Comparison of ENCODE assay signal across 8 cellular contexts in genomic region chr22:41699264-41700104, GRCh38. TPM values are rescaled to one million over a fixed set of nuclear protein-coding genes. Genes with fewer than 3 reads are reported as not detected.
DNase-seq lines count a peak whose midpoint lies in the region; ATAC-seq and TF ChIP-seq lines count a peak whose summit lies in the region.

Gene MEI1 (plus strand): TSS chr22:41699503. CDS start chr22:41699539, 36 bp downstream.

- DNase-seq in G401 (ENCODE audit: low spot score) (peak; percentile 87), lower lobe of right lung (peak; percentile 88), SKM-1 treated with dmso at 0.1 percent for 144 hours (lab: John Stamatoyannopoulos, UW; ENCODE audit: unreplicated experiment) (no peak), SK-N-SH (no peak), NCI-H446 (lab: John Stamatoyannopoulos, UW) (no peak)
- DNase-seq in activated CD4-positive, alpha-beta T cell treated with anti-CD3 and anti-CD28 coated beads for 24 hours (ENCODE audit: low read depth in 2 of 2) = peak; percentile 87 to 91
- DNase-seq in central memory CD4-positive, alpha-beta T cell = peak; percentile 87
- peak; percentile 85 to 87 (median 86) for DNase-seq in stimulated activated CD4-positive, alpha-beta T cell treated with anti-CD3 and anti-CD28 coated beads, TNF-alpha, amount 100 ng/mL, for 4 hours (ENCODE audit: low read depth in 3 of 3)

- H3K4me1 ChIP-seq in lower lobe of right lung (peaks cover 19% of the 10 kb centered on the region), SK-N-SH (ENCODE audit: control insufficient read depth in 1 of 2, insufficient read depth in 2 of 2, low read depth in 1 of 2, low read length in 1 of 2) (peaks cover 0 to 4% of the 10 kb centered on the region in 2 experiments; a peak in 1 of 4 replicates)

- H3K79me2 ChIP-seq in SK-N-SH (ENCODE audit: insufficient read depth) = no peaks in the 10 kb centered on the region

- H3K4me2 ChIP-seq in SK-N-SH = no peak within 1 kb of the TSS

- no peak for TF ChIP-seq EP300 in SK-N-SH (IDR thresholded peaks at IDR 0.05; ENCODE audit: borderline replicate concordance in 1 of 2, low read depth in 1 of 2, low read length in 1 of 2)

- TF ChIP-seq CTCF in lower lobe of right lung (IDR thresholded peaks at IDR 0.05) (no peak), SK-N-SH (IDR thresholded peaks at IDR 0.05) (no peak)

- CTCF ChIA-PET in SK-N-SH (lab: Yijun Ruan, JAX) = interaction anchor here (2.9 to 4.0 kb wide), 3 partner anchors 100 to 247 kb away, joined by 17 to 46 read pairs (median 18); partner anchors contain the start of genes CCDC134 and CENPM

- H3K27ac ChIP-seq in lower lobe of right lung (no peak within 1 kb of the TSS), SK-N-SH (ENCODE audit: low read depth in 2 of 2, low read length in 1 of 2) (no peak within 1 kb of the TSS)

- no peaks in the 10 kb centered on the region for H3F3A ChIP-seq in SK-N-SH (replicated peaks; ENCODE audit: insufficient read depth)

- H3K27me3 ChIP-seq in lower lobe of right lung (ENCODE audit: low read depth) = no peaks in the 10 kb centered on the region
- no peaks in the 10 kb centered on the region for H3K27me3 ChIP-seq in SK-N-SH (ENCODE audit: insufficient read depth)

- WGBS in SK-N-SH (ENCODE audit: low lambda C conversion rate) = 88% methylated on average over 32 of the region's 69 CpGs

- H3K9me3 ChIP-seq in lower lobe of right lung = no peaks in the 10 kb centered on the region
- H3K9me3 ChIP-seq in SK-N-SH = no peaks in the 10 kb centered on the region

- H4K20me1 ChIP-seq in SK-N-SH (ENCODE audit: insufficient read depth) = no peaks in the 10 kb centered on the region

- no peak within 1 kb of the TSS for H2AFZ ChIP-seq in SK-N-SH (ENCODE audit: low read depth)

- in situ Hi-C loops in G401 (cut with HindIII; ENCODE audit: low sequenced_read_pairs) = no loop called here

- H3K4me3 ChIP-seq in lower lobe of right lung (peak within 1 kb of the TSS; percentile 20), SK-N-SH (ENCODE audit: low read depth in 2 of 2, low read length in 1 of 2) (no peak within 1 kb of the TSS)

- H3K36me3 ChIP-seq in lower lobe of right lung (no peaks in the 10 kb centered on the region), SK-N-SH (replicated peaks in 1 of 2; ENCODE audit: control insufficient read depth in 1 of 2, insufficient read depth in 2 of 2, low read length in 1 of 2) (no peaks in the 10 kb centered on the region)

- peak; percentile 77 to 84 for ATAC-seq in lower lobe of right lung

- TF ChIP-seq RAD21 in SK-N-SH (IDR thresholded peaks at IDR 0.05; ENCODE audit: low read length) = no peak

- intact Hi-C loops in lower lobe of right lung (cut with DNase I) = loop anchor here (5.0 kb wide), 1 partner anchor 243 kb away; no protein-coding TSS in a partner anchor

- H3K9ac ChIP-seq in SK-N-SH = no peak within 1 kb of the TSS

- POLR2A ChIA-PET in SK-N-SH (lab: Yijun Ruan, JAX) = no interaction called here

- H3K9me2 ChIP-seq in SK-N-SH = no peaks in the 10 kb centered on the region

TF ChIP-seq in SK-N-SH, 30 proteins besides CTCF, POLR2A, EP300 and RAD21:
- TF ChIP-seq USF2 (IDR thresholded peaks at IDR 0.05; ENCODE audit: borderline replicate concordance, low read depth, low read length) = no peak
- TF ChIP-seq JUND (IDR thresholded peaks at IDR 0.05) = no peak
- no peak for TF ChIP-seq CHD2 (IDR thresholded peaks at IDR 0.05; ENCODE audit: low read length, partially characterized antibody)

RNA-seq across cellular contexts. Expression of gene MEI1, which starts in this region (rescaled TPM):
- not detected in 2 replicates for total RNA-seq in G401 (2014; rRNA removed; shearing (Covaris generic))
- total RNA-seq in lower lobe of right lung = 4.3 TPM
- not detected in 2 replicates for polyA plus RNA-seq in SK-N-SH (2012; rRNA removed)
- 0.01 and 0.04 TPM in 2 replicates for polyA plus RNA-seq in SK-N-SH (2012; cell fraction: cytosol; rRNA removed)
- polyA plus RNA-seq in SK-N-SH (2012; cell fraction: nucleus; rRNA removed) = 0.05 and 0.18 TPM in 2 replicates

Comparison
In these comparisons a context has a peak if more than half of its experiments do, and no peak if none do; other contexts are left out.
1. Peak in DNase-seq in G401; RNA of the gene not detected or under 1 TPM.
2. DNase-seq: peak in activated CD4-positive, alpha-beta T cell treated with anti-CD3 and anti-CD28 coated beads for 24 hours (2 of 2), central memory CD4-positive, alpha-beta T cell (single experiment), lower lobe of right lung (single experiment) and stimulated activated CD4-positive, alpha-beta T cell treated with anti-CD3 and anti-CD28 coated beads, TNF-alpha, amount 100 ng/mL, for 4 hours (3 of 3); none in SKM-1 treated with dmso at 0.1 percent for 144 hours (single experiment), SK-N-SH (single experiment) and NCI-H446 (0 of 2).